ENCODE assay signal across 1 cellular context in the genomic region with DNA sequence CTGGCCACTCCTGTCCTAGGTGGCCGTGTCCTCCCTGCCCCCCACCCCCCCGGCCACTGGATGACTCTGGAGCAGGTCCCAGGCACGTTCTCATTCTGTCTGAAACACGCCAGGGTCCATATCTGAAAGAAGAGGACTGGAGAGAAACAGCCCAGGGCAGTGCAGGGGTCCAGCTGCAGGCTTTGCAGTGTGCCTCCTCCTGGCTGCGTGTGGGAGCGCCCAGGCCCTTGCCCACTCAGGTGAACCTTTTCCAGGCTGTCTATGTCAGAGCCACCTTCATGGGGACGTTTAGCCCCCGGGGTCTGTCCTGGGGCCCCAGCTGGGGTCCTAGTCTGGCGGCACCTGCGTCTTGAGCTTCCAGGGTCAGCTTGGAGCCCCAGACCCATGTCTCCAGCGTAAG.
TF ChIP-seq lines count a peak whose summit lies in the region.

No MANE protein-coding gene starts in this region.

TF ChIP-seq in H1, 55 proteins besides CTCF, POLR2A, EP300 and RAD21 (continued from another document):
- TF ChIP-seq GABPA (IDR thresholded peaks at IDR 0.05; ENCODE audit: borderline replicate concordance, insufficient read depth, low read length) (no peak), SP2 (IDR thresholded peaks at IDR 0.05; ENCODE audit: low read length) (no peak), KDM1A (IDR thresholded peaks at IDR 0.05; ENCODE audit: borderline replicate concordance, low read length) (no peak), SAP30 (IDR thresholded peaks at IDR 0.05; ENCODE audit: insufficient read depth, insufficient replicate concordance, low read length) (no peak), EZH2 (IDR thresholded peaks at IDR 0.05; ENCODE audit: low read depth, low read length, severe bottlenecking) (no peak), SIRT6 (IDR thresholded peaks at IDR 0.05; ENCODE audit: low read length) (no peak), NRF1 (IDR thresholded peaks at IDR 0.05; ENCODE audit: low read depth, low read length) (no peak), TBP (IDR thresholded peaks at IDR 0.05; ENCODE audit: low read depth, low read length) (no peak), JUND (IDR thresholded peaks at IDR 0.05; ENCODE audit: low read length) (no peak), SP4 (IDR thresholded peaks at IDR 0.05; ENCODE audit: low read length) (no peak), TCF12 (IDR thresholded peaks at IDR 0.05; ENCODE audit: low read depth, low read length) (no peak), CEBPB (IDR thresholded peaks at IDR 0.05; ENCODE audit: low read depth, low read length) (no peak), SIX5 (IDR thresholded peaks at IDR 0.05; ENCODE audit: low read depth, low read length) (no peak)
- TF ChIP-seq, protein P1, sequence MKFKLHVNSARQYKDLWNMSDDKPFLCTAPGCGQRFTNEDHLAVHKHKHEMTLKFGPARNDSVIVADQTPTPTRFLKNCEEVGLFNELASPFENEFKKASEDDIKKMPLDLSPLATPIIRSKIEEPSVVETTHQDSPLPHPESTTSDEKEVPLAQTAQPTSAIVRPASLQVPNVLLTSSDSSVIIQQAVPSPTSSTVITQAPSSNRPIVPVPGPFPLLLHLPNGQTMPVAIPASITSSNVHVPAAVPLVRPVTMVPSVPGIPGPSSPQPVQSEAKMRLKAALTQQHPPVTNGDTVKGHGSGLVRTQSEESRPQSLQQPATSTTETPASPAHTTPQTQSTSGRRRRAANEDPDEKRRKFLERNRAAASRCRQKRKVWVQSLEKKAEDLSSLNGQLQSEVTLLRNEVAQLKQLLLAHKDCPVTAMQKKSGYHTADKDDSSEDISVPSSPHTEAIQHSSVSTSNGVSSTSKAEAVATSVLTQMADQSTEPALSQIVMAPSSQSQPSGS (IDR thresholded peaks at IDR 0.05; ENCODE audit: low read length) = no peak
